ENCODE assay signal across 13 cellular contexts in the genomic region with DNA sequence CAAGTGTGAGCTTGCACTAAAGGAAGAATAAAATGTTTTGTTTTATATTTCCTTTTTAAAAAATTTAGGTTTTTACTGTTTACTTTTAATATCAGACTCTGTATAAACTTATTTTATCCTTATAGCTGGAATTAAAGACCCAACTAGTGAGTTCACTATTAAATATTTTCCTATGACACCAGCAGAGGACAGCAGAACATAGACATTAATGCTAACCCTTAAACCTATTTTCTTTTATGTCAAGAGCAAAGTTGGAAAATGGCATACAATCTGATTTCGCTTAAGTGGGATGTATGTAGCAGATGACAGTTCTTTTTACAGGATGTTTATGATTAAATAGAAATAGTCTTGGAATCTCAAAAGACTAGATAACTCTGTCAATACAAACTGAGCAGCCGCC.
A peak's percentile ranks its signal among the peaks of the same experiment; 100 is the strongest.
DNase-seq lines count a peak whose midpoint lies in the region; ATAC-seq and TF ChIP-seq lines count a peak whose summit lies in the region.
"Had no signal": no experiment of that assay in that cellular context is flagged by ENCODE, and none has a peak within 500 bp of the region (broad histone marks: within the 10 kb centered on the region; RNA-seq: fewer than 3 reads in every experiment).

No MANE protein-coding gene starts in this region.

- H3K9me3 ChIP-seq in heart left ventricle (no peaks in the 10 kb centered on the region), OCI-LY3 (ENCODE audit: insufficient read depth, low read length) (no peaks in the 10 kb centered on the region)
- H3K9me3 ChIP-seq: BLaER1 treated with 17β-estradiol and CSF1 and Interleukin-3, amounts not matched to agents 10 nM and 100 nM; mucosa of descending colon had no signal

- no peaks in the 10 kb centered on the region for H3K27me3 ChIP-seq in heart left ventricle
- H3K27me3 ChIP-seq in OCI-LY3 (ENCODE audit: low read depth, low read length), result no peaks in the 10 kb centered on the region
- H3K27me3 ChIP-seq: BLaER1 treated with 17β-estradiol and CSF1 and Interleukin-3, amounts not matched to agents 10 nM and 100 nM had no signal

- no peak for DNase-seq in heart left ventricle
- DNase-seq in left ventricle myocardium superior, result no peak
- peak; percentile 25 for DNase-seq in fibroblast of peridontal ligament (ENCODE audit: extremely low read depth)
- no peak for DNase-seq in iPS-NIHi11 (ENCODE audit: low spot score)
- no peak for DNase-seq in GOT3 (lab: John Stamatoyannopoulos, UW)
- DNase-seq: activated naive CD8-positive, alpha-beta T cell treated with anti-CD3 and anti-CD28 coated beads, Interleukin-2, amount 10 ng/mL, durations not matched to agents 7 days and 5 days; effector CD4-positive, alpha-beta T cell; mucosa of descending colon; NCI-H524 treated with DMSO at 0.1 percent for 48 hours had no signal

- H3K79me2 ChIP-seq in OCI-LY3 (ENCODE audit: low read length), result no peaks in the 10 kb centered on the region

- no peaks in the 10 kb centered on the region for H4K20me1 ChIP-seq in OCI-LY3 (ENCODE audit: insufficient read depth, low read length)
- H4K20me1 ChIP-seq: BLaER1 treated with 17β-estradiol and CSF1 and Interleukin-3, amounts not matched to agents 10 nM and 100 nM had no signal

- WGBS in heart left ventricle, 4 donors, result 72 to 87% (median 79%) methylated on average over 2 of the region's 2 CpGs

- H3K4me3 ChIP-seq in heart left ventricle (no peak overlapping the region), OCI-LY3 (ENCODE audit: low read length) (no peak overlapping the region)
- H3K4me3 ChIP-seq: BLaER1 treated with 17β-estradiol and CSF1 and Interleukin-3, amounts not matched to agents 10 nM and 100 nM; mucosa of descending colon had no signal

- no peak overlapping the region for H3K9ac ChIP-seq in OCI-LY3 (ENCODE audit: low read length)
- H3K9ac ChIP-seq: BLaER1 treated with 17β-estradiol and CSF1 and Interleukin-3, amounts not matched to agents 10 nM and 100 nM had no signal

- H3K36me3 ChIP-seq in heart left ventricle (no peaks in the 10 kb centered on the region), OCI-LY3 (replicated peaks; ENCODE audit: low read depth, low read length) (no peaks in the 10 kb centered on the region)
- H3K36me3 ChIP-seq: BLaER1 treated with 17β-estradiol and CSF1 and Interleukin-3, amounts not matched to agents 10 nM and 100 nM had no signal

- H3K4me1 ChIP-seq in heart left ventricle (no peaks in the 10 kb centered on the region), OCI-LY3 (ENCODE audit: low read length) (no peaks in the 10 kb centered on the region)

- peak in 9 of 12 donors; percentile 9 to 47 (median 23) for TF ChIP-seq CTCF in heart left ventricle (IDR thresholded peaks at IDR 0.05)
- peak; percentile 63 for TF ChIP-seq CTCF in OCI-LY3 (IDR thresholded peaks at IDR 0.05; ENCODE audit: low read depth, low read length)

- H2AFZ ChIP-seq in OCI-LY3 (ENCODE audit: low read depth, low read length), result no peak overlapping the region

- intact Hi-C loops in heart left ventricle (cut with DNase I) (no loop called here), left ventricle myocardium superior (cut with micrococcal nuclease) (no loop called here)

- TF ChIP-seq POLR2A in heart left ventricle (IDR thresholded peaks at IDR 0.05), result no peak

- no peak overlapping the region for H3K4me2 ChIP-seq in OCI-LY3 (ENCODE audit: low read length)

- no peak for ATAC-seq in heart left ventricle
- no peak for ATAC-seq in left ventricle myocardium superior
- ATAC-seq in GM19328 (IDR thresholded peaks at IDR 0.05; ENCODE audit: unreplicated experiment), result no peak
- ATAC-seq in HG02588 (IDR thresholded peaks at IDR 0.05; ENCODE audit: unreplicated experiment), result no peak
- ATAC-seq: mucosa of descending colon had no signal

- H3K27ac ChIP-seq in heart left ventricle (no peak overlapping the region), OCI-LY3 (ENCODE audit: low read length) (no peak overlapping the region)
- H3K27ac ChIP-seq: BLaER1 treated with 17β-estradiol and CSF1 and Interleukin-3, amounts not matched to agents 10 nM and 100 nM had no signal
